Comparison of ENCODE assay signal across 8 cellular contexts in genomic region chr6:46990818-46991510, GRCh38. TPM values are rescaled to one million over a fixed set of nuclear protein-coding genes. Genes with fewer than 3 reads are reported as not detected.
A peak's percentile ranks its signal among the peaks of the same experiment; 100 is the strongest.
DNase-seq lines count a peak whose midpoint lies in the region; TF ChIP-seq lines count a peak whose summit lies in the region.
"Not testable (repeated sequence)": the region's sequence is repeated elsewhere in the genome, so short reads cannot be mapped to it uniquely, and the experiment has no call there.

No MANE protein-coding gene starts in this region.

- TF ChIP-seq CTCF in choroid plexus epithelial cell (conservative IDR thresholded peaks at IDR 0.05; ENCODE audit: low read depth, low read length), result peak; percentile 66
- TF ChIP-seq CTCF in right atrium auricular region (IDR thresholded peaks at IDR 0.05), result peak; percentile 48 to 77
- TF ChIP-seq CTCF in vagina (IDR thresholded peaks at IDR 0.05), result peak; percentile 44 to 48 (median 48)

- whole genome bisulfite sequencing in neuronal stem cell (ENCODE audit: extremely low coverage in 2 of 2, insufficient read length in 2 of 2, insufficient replicate concordance in 1 of 2), 2 donors, result no CpG with 5 or more reads among the region's 6 CpGs

- not testable (repeated sequence) for H2BK12ac ChIP-seq in neuronal stem cell (ENCODE audit: low read length)

- H3K27ac ChIP-seq in SJCRH30; neuronal stem cell (replicated peaks; ENCODE audit: low read length); vagina: not testable (repeated sequence)
- H3K27ac ChIP-seq in right atrium auricular region, result peak overlapping the region in 1 of 2 donors; percentile 40

- not testable (repeated sequence) for H3K4me2 ChIP-seq in neuronal stem cell (ENCODE audit: insufficient read depth, low read length, poor library complexity, severe bottlenecking)

- H3K4ac ChIP-seq in neuronal stem cell (ENCODE audit: low read length), result not testable (repeated sequence)

- intact Hi-C loops in vagina (cut with DNase I), result loop anchor here (5.0 kb wide), 1 partner anchor 144 kb away; no protein-coding TSS in a partner anchor

- H2BK120ac ChIP-seq in neuronal stem cell (ENCODE audit: low read depth, low read length), result not testable (repeated sequence)

- not testable (repeated sequence) for H2AFZ ChIP-seq in neuronal stem cell (ENCODE audit: low read length)

- not testable (repeated sequence) for H3K4me1 ChIP-seq in SJCRH30; neuronal stem cell (ENCODE audit: control insufficient read depth in 2 of 2, insufficient read depth in 1 of 2, low read depth in 1 of 2, low read length in 2 of 2); vagina
- peaks cover 0 to 18% of the 10 kb centered on the region in 2 donors for H3K4me1 ChIP-seq in right atrium auricular region

- not testable (repeated sequence) for H3K14ac ChIP-seq in neuronal stem cell (ENCODE audit: low read length)

- not testable (repeated sequence) for H3K23ac ChIP-seq in neuronal stem cell (ENCODE audit: low read depth, low read length, poor library complexity)

- peak; percentile 73 for DNase-seq in DMS53 treated with DMSO at 0.1 percent for 48 hours (lab: John Stamatoyannopoulos, UW; ENCODE audit: unreplicated experiment)
- DNase-seq in HuH-7 (ENCODE audit: low spot score), result peak; percentile 8
- peak; percentile 21 for DNase-seq in NCI-H226
- peak; percentile 28 to 73 for DNase-seq in SJCRH30
- peak; percentile 85 for DNase-seq in choroid plexus epithelial cell (ENCODE audit: low read depth)
- not testable (repeated sequence) for DNase-seq in right atrium auricular region (ENCODE audit: low spot score); vagina (ENCODE audit: extremely low spot score in 2 of 2)
- DNase-seq in neuronal stem cell (ENCODE audit: low spot score), result peak; percentile 58

- not testable (repeated sequence) for H3K27me3 ChIP-seq in SJCRH30; right atrium auricular region; neuronal stem cell (ENCODE audit: control insufficient read depth in 3 of 3, insufficient read depth in 3 of 3, low read depth in 1 of 3, low read length in 3 of 3); vagina

- not testable (repeated sequence) for H2BK5ac ChIP-seq in neuronal stem cell (ENCODE audit: low read length)

- H4K91ac ChIP-seq in neuronal stem cell (ENCODE audit: low read depth, low read length, poor library complexity), result not testable (repeated sequence)

- not testable (repeated sequence) for H3K9me3 ChIP-seq in SJCRH30 (replicated peaks); right atrium auricular region; neuronal stem cell (replicated peaks in 1 of 2; ENCODE audit: control insufficient read depth in 2 of 2, insufficient read depth in 1 of 2, low read depth in 1 of 2, low read length in 2 of 2); vagina

- not testable (repeated sequence) for H3K79me1 ChIP-seq in neuronal stem cell (ENCODE audit: low read depth, low read length)

- not testable (repeated sequence) for H2AK5ac ChIP-seq in neuronal stem cell (ENCODE audit: low read depth, low read length)

- H3K4me3 ChIP-seq in SJCRH30, result 0 out of 2 replicates have a peak overlapping the region, but pooled peaks have one; percentile 2
- H3K4me3 ChIP-seq in choroid plexus epithelial cell (ENCODE audit: low read depth, low read length); right atrium auricular region; neuronal stem cell (ENCODE audit: low read length in 2 of 2); vagina: not testable (repeated sequence)

- H3K36me3 ChIP-seq in SJCRH30; right atrium auricular region; neuronal stem cell (replicated peaks in 1 of 2; ENCODE audit: control insufficient read depth in 2 of 2, insufficient read depth in 2 of 2, low read length in 2 of 2); vagina: not testable (repeated sequence)

- not testable (repeated sequence) for H2BK15ac ChIP-seq in neuronal stem cell (ENCODE audit: low read length)

- H3K9ac ChIP-seq in neuronal stem cell (ENCODE audit: low read depth, low read length, poor library complexity), result not testable (repeated sequence)

- not testable (repeated sequence) for H3K18ac ChIP-seq in neuronal stem cell (ENCODE audit: low read length)

- H4K8ac ChIP-seq in neuronal stem cell (ENCODE audit: low read depth, low read length), result not testable (repeated sequence)

- TF ChIP-seq POLR2A in vagina (IDR thresholded peaks at IDR 0.05), result not testable (repeated sequence)

RNA-seq across cellular contexts. Expression of gene ADGRF1, which starts 51.2 kb away (rescaled TPM):
- not detected in 2 replicates for total RNA-seq in SJCRH30 (2014; rRNA removed; shearing (Covaris generic))
- total RNA-seq in right atrium auricular region (not detected), vagina (8.3 TPM)
- 0.01 TPM for polyA plus RNA-seq in neuronal stem cell (2013, experiment 1 of 2)
- polyA plus RNA-seq in neuronal stem cell (2013, experiment 2 of 2), result 0.01 TPM
